In genomic region chr15:98865397-98866339, GRCh38 we compare ENCODE assay signal across 8 cellular contexts.
DNase-seq lines count a peak whose midpoint lies in the region; ATAC-seq and TF ChIP-seq lines count a peak whose summit lies in the region.

No MANE protein-coding gene starts in this region.

- peak overlapping the region; percentile 99 for H3K27ac Mint-ChIP-seq in osteocyte (ENCODE audit: unreplicated experiment)

- no peaks in the 10 kb centered on the region for H3K9me3 ChIP-seq in tibial nerve

- H3K4me3 ChIP-seq in tibial nerve = peak overlapping the region; percentile 28 to 53 (median 38)

- no peaks in the 10 kb centered on the region for H3K27me3 Mint-ChIP-seq in osteocyte (ENCODE audit: unreplicated experiment)

- peak overlapping the region; percentile 95 for H3K27ac ChIP-seq in foreskin keratinocyte
- H3K27ac ChIP-seq in tibial nerve = peak overlapping the region; percentile 15 to 79 (median 61)

- peak overlapping the region; percentile 72 for H3K4me3 Mint-ChIP-seq in osteocyte (ENCODE audit: unreplicated experiment)

- ATAC-seq in GM19397 (IDR thresholded peaks at IDR 0.05; ENCODE audit: unreplicated experiment) (peak; percentile 88), HG03521 (IDR thresholded peaks at IDR 0.05; ENCODE audit: unreplicated experiment) (peak; percentile 93), foreskin keratinocyte (peak; percentile 77)

- no peaks in the 10 kb centered on the region for H3K9me3 Mint-ChIP-seq in osteocyte (ENCODE audit: unreplicated experiment)

- peaks cover 9% of the 10 kb centered on the region for H3K4me1 ChIP-seq in foreskin keratinocyte
- H3K4me1 ChIP-seq in tibial nerve = peaks cover 0 to 58% (median 6%) of the 10 kb centered on the region in 4 donors

- TF ChIP-seq CTCF in foreskin keratinocyte (conservative IDR thresholded peaks at IDR 0.05) (no peak), osteocyte (IDR thresholded peaks at IDR 0.05) (no peak), tibial nerve (IDR thresholded peaks at IDR 0.05) (no peak)

- TF ChIP-seq POLR2A in tibial nerve (IDR thresholded peaks at IDR 0.05) = no peak

- 49 to 58% methylated on average over 50 of the region's 50 CpGs for WGBS in tibial nerve, 2 donors

- H3K27me3 ChIP-seq in foreskin keratinocyte (no peaks in the 10 kb centered on the region), tibial nerve (no peaks in the 10 kb centered on the region)

- H3K4me1 Mint-ChIP-seq in osteocyte (ENCODE audit: unreplicated experiment) = peaks cover 89% of the 10 kb centered on the region

- peak in 11 of 14 donors; percentile 3 to 65 (median 45) for DNase-seq in C1 segment of cervical spinal cord (lab: John Stamatoyannopoulos, UW)
- peak; percentile 62 for DNase-seq in RPMI8226
- peak; percentile 60 for DNase-seq in activated effector memory CD4-positive, alpha-beta T cell treated with Interleukin-2 at 50 U/mL for 16 hours
- peak in 1 of 2 donors; percentile 54 for DNase-seq in foreskin keratinocyte
- DNase-seq in osteocyte (ENCODE audit: extremely low spot score, unreplicated experiment) = no peak
- peak; percentile 68 to 76 for DNase-seq in tibial nerve (ENCODE audit: low spot score in 2 of 2)

- no peaks in the 10 kb centered on the region for H3K36me3 ChIP-seq in tibial nerve

- H3K36me3 Mint-ChIP-seq in osteocyte (ENCODE audit: unreplicated experiment) = peaks cover 2% of the 10 kb centered on the region

- peak in 1 of 2 donors; percentile 28 for TF ChIP-seq EP300 in tibial nerve (IDR thresholded peaks at IDR 0.05)
